1 cellular context compared by ENCODE assay signal in the genomic region with DNA sequence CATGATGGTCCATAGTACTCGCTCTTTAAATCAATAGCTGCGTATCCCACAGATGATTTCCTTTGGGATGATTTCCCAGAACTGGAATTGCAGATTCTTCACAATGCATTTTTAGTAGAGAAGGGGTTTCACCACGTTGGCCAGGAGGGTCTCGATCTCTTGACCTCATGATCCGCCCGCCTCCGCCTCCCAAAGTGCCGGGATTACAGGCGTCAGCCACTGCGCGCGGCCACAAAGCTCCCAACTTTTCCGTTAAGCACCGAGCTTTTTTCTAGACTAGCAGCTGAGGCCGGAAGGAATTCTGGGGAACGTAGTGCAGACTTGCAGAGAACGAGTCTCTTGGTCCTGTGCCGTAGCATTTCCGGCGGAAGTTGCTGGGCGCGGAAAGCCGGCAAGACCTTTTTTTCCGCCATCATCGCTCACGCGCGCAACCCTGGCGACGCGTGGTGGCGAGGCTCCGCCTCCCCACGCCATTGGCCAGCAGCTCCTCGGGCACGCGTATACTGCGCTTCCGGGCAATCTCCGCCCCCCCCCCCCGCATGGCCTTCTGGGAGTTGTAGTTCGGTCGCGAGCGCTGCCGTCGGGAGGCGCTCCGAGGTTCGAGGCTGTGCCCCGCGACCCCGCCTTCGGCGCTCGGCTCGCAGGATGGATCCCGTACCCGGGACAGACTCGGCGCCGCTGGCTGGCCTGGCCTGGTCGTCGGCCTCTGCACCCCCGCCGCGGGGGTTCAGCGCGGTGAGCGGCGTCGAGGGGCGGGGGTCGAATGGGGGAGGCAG.
TF ChIP-seq lines count a peak whose summit lies in the region.

A gene (plus strand): TSS at position 557 of the 776 bp plus-strand sequence. CDS start 89 bp downstream, at position 646.

TF ChIP-seq in WTC11, 78 proteins besides CTCF, POLR2A, EP300 and RAD21 (continued from another document):
- TF ChIP-seq, protein P1, sequence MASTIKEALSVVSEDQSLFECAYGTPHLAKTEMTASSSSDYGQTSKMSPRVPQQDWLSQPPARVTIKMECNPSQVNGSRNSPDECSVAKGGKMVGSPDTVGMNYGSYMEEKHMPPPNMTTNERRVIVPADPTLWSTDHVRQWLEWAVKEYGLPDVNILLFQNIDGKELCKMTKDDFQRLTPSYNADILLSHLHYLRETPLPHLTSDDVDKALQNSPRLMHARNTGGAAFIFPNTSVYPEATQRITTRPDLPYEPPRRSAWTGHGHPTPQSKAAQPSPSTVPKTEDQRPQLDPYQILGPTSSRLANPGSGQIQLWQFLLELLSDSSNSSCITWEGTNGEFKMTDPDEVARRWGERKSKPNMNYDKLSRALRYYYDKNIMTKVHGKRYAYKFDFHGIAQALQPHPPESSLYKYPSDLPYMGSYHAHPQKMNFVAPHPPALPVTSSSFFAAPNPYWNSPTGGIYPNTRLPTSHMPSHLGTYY (CRISPR knock-in tag; IDR thresholded peaks at IDR 0.05) = no peak
- TF ChIP-seq, protein P2, sequence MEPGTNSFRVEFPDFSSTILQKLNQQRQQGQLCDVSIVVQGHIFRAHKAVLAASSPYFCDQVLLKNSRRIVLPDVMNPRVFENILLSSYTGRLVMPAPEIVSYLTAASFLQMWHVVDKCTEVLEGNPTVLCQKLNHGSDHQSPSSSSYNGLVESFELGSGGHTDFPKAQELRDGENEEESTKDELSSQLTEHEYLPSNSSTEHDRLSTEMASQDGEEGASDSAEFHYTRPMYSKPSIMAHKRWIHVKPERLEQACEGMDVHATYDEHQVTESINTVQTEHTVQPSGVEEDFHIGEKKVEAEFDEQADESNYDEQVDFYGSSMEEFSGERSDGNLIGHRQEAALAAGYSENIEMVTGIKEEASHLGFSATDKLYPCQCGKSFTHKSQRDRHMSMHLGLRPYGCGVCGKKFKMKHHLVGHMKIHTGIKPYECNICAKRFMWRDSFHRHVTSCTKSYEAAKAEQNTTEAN (CRISPR knock-in tag; IDR thresholded peaks at IDR 0.05) = no peak
- TF ChIP-seq, protein P3, sequence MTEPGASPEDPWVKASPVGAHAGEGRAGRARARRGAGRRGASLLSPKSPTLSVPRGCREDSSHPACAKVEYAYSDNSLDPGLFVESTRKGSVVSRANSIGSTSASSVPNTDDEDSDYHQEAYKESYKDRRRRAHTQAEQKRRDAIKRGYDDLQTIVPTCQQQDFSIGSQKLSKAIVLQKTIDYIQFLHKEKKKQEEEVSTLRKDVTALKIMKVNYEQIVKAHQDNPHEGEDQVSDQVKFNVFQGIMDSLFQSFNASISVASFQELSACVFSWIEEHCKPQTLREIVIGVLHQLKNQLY (CRISPR knock-in tag; IDR thresholded peaks at IDR 0.05) = no peak
- TF ChIP-seq ZNF396 (CRISPR knock-in tag; IDR thresholded peaks at IDR 0.05; ENCODE audit: borderline replicate concordance) (no peak), NFYB (CRISPR knock-in tag; conservative IDR thresholded peaks at IDR 0.05; ENCODE audit: low read depth) (peak; percentile 75), FOXP1 (CRISPR knock-in tag; IDR thresholded peaks at IDR 0.05; ENCODE audit: borderline replicate concordance) (no peak), TCF7 (CRISPR knock-in tag; IDR thresholded peaks at IDR 0.05; ENCODE audit: low read depth) (no peak), TEAD1 (CRISPR knock-in tag; IDR thresholded peaks at IDR 0.05) (peak; percentile 59; the same call in 1 of the 2 replicates), ZBTB21 (CRISPR knock-in tag; IDR thresholded peaks at IDR 0.05; ENCODE audit: borderline replicate concordance) (no peak), ESRRA (CRISPR knock-in tag; IDR thresholded peaks at IDR 0.05; ENCODE audit: borderline replicate concordance) (no peak)
- TF ChIP-seq, protein P4, sequence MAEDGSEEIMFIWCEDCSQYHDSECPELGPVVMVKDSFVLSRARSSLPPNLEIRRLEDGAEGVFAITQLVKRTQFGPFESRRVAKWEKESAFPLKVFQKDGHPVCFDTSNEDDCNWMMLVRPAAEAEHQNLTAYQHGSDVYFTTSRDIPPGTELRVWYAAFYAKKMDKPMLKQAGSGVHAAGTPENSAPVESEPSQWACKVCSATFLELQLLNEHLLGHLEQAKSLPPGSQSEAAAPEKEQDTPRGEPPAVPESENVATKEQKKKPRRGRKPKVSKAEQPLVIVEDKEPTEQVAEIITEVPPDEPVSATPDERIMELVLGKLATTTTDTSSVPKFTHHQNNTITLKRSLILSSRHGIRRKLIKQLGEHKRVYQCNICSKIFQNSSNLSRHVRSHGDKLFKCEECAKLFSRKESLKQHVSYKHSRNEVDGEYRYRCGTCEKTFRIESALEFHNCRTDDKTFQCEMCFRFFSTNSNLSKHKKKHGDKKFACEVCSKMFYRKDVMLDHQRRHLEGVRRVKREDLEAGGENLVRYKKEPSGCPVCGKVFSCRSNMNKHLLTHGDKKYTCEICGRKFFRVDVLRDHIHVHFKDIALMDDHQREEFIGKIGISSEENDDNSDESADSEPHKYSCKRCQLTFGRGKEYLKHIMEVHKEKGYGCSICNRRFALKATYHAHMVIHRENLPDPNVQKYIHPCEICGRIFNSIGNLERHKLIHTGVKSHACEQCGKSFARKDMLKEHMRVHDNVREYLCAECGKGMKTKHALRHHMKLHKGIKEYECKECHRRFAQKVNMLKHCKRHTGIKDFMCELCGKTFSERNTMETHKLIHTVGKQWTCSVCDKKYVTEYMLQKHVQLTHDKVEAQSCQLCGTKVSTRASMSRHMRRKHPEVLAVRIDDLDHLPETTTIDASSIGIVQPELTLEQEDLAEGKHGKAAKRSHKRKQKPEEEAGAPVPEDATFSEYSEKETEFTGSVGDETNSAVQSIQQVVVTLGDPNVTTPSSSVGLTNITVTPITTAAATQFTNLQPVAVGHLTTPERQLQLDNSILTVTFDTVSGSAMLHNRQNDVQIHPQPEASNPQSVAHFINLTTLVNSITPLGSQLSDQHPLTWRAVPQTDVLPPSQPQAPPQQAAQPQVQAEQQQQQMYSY (CRISPR knock-in tag; IDR thresholded peaks at IDR 0.05) = no peak
- TF ChIP-seq, protein P5, sequence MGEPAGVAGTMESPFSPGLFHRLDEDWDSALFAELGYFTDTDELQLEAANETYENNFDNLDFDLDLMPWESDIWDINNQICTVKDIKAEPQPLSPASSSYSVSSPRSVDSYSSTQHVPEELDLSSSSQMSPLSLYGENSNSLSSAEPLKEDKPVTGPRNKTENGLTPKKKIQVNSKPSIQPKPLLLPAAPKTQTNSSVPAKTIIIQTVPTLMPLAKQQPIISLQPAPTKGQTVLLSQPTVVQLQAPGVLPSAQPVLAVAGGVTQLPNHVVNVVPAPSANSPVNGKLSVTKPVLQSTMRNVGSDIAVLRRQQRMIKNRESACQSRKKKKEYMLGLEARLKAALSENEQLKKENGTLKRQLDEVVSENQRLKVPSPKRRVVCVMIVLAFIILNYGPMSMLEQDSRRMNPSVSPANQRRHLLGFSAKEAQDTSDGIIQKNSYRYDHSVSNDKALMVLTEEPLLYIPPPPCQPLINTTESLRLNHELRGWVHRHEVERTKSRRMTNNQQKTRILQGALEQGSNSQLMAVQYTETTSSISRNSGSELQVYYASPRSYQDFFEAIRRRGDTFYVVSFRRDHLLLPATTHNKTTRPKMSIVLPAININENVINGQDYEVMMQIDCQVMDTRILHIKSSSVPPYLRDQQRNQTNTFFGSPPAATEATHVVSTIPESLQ (CRISPR knock-in tag; IDR thresholded peaks at IDR 0.05) = no peak
